30 cellular contexts compared by ENCODE assay signal in genomic region chr20:12698817-12699216, GRCh38.
"Had no signal": no experiment of that assay in that cellular context is flagged by ENCODE, and none has a peak within 500 bp of the region (broad histone marks: within the 10 kb centered on the region; RNA-seq: fewer than 3 reads in every experiment).

No MANE protein-coding gene starts in this region.

- DNase-seq: activated CD4-positive, alpha-beta memory T cell treated with anti-CD3 and anti-CD28 coated beads, Interleukin-2, amount 10 ng/mL, durations not matched to agents 7 days and 5 days; activated CD4-positive, alpha-beta T cell treated with anti-CD3 and anti-CD28 coated beads for 1 hour; activated CD4-positive, alpha-beta T cell treated with anti-CD3 and anti-CD28 coated beads for 48 hours; activated CD4-positive, CD25-positive, alpha-beta regulatory T cell; activated CD8-positive, alpha-beta memory T cell treated with anti-CD3 and anti-CD28 coated beads for 24 hours; activated CD8-positive, alpha-beta memory T cell treated with anti-CD3 and anti-CD28 coated beads, Interleukin-2, amount 10 ng/mL, durations not matched to agents 7 days and 5 days; activated CD8-positive, alpha-beta memory T cell treated with anti-CD3 and anti-CD28 coated beads, Interleukin-2, amount 50 U/mL, for 48 hours; activated effector memory CD4-positive, alpha-beta T cell treated with Interleukin-2 at 50 U/mL for 16 hours; activated naive CD4-positive, alpha-beta T cell treated with anti-CD3 and anti-CD28 coated beads, Interleukin-2, amount 10 ng/mL, durations not matched to agents 7 days and 5 days; activated naive CD8-positive, alpha-beta T cell treated with anti-CD3 and anti-CD28 coated beads, Interleukin-2, amount 50 U/mL, for 24 hours; activated T-cell treated with anti-CD3 and anti-CD28 coated beads, Interleukin-2, amount 50 U/mL, for 48 hours; anterior cingulate cortex; caudate nucleus; NCI-H1048; NCI-H1105 treated with DMSO at 0.1 percent for 48 hours; NCI-H1436; NCI-H187; NCI-H2029 treated with DMSO at 0.1 percent for 48 hours; NCI-H2107; NCI-H345; NCI-H524 treated with DMSO at 0.1 percent for 48 hours; NCI-H748 treated with DMSO at 0.1 percent for 48 hours; SHP77; SJCRH30; SW 1271; T-helper 1 cell; T-helper 2 cell; T-helper 9 cell had no signal

- H3K36me3 ChIP-seq: SJCRH30 had no signal

- ATAC-seq: activated CD8-positive, alpha-beta memory T cell treated with anti-CD3 and anti-CD28 coated beads, Interleukin-2, amount 10 ng/mL, durations not matched to agents 7 days and 5 days; activated naive CD8-positive, alpha-beta T cell treated with anti-CD3 and anti-CD28 coated beads, Interleukin-2, amount 50 U/mL, for 24 hours; Panc1 had no signal

- H3K4me3 ChIP-seq: SJCRH30 had no signal

- H3K4me1 ChIP-seq: SJCRH30 had no signal

- H3K27me3 ChIP-seq: SJCRH30 had no signal

- H3K9me3 ChIP-seq: SJCRH30 had no signal

- H3K27ac ChIP-seq: SJCRH30, VCaP had no signal
